ENCODE assay signal across 12 cellular contexts in the genomic region with DNA sequence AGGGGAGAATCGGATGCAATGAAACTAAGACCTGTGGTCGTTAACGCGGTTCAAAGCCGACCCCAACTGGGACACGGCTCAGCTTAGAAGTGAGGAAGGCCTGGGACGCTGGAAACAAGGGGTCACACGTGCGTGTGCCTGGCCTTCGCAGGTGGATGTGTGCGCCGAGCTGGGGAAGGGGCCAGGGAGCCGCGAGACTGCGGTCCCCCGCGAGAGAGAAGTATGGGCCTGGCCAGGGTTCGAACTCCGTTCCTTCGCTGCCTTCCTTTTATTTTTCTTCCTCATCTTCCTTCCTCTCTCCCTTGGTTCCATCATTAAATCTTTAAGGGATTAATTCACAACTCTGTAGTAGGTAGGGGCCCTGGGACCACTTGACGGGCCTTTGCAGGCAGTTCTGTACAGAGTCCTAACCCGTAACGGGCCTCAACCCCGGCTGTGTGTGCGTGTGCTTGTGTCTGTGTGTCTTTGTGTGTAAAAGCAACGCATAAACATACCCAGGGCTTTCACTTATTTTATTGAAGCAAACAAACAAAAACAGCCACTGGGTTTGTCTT. TPM values are rescaled to one million over a fixed set of nuclear protein-coding genes. Genes with fewer than 3 reads are reported as not detected.
A peak's percentile ranks its signal among the peaks of the same experiment; 100 is the strongest.
DNase-seq lines count a peak whose midpoint lies in the region; ATAC-seq, FAIRE-seq and TF ChIP-seq lines count a peak whose summit lies in the region.
"Had no signal": no experiment of that assay in that cellular context is flagged by ENCODE, and none has a peak within 500 bp of the region (broad histone marks: within the 10 kb centered on the region; RNA-seq: fewer than 3 reads in every experiment).

No MANE protein-coding gene starts in this region.

- H3K4me3 Mint-ChIP-seq in endothelial cell (ENCODE audit: unreplicated experiment) (peak overlapping the region; percentile 81), nephron progenitor cell (peak overlapping the region; percentile 64)
- H3K4me3 Mint-ChIP-seq: activated naive CD4-positive, alpha-beta T cell treated with anti-CD3 and anti-CD28 coated beads for 36 hours had no signal

- no peaks in the 10 kb centered on the region for H3K79me2 ChIP-seq in ACC112 (ENCODE audit: control insufficient read depth, insufficient read depth, low read length, unreplicated experiment)

- H3K27me3 ChIP-seq in ACC112 (ENCODE audit: insufficient read depth, low read length): peaks cover 89% of the 10 kb centered on the region
- no peaks in the 10 kb centered on the region for H3K27me3 ChIP-seq in HAP-1 (ENCODE audit: low read depth)

- H3K4me3 ChIP-seq in ACC112 (ENCODE audit: low read depth, low read length) (peak overlapping the region; percentile 67), HAP-1 (peak overlapping the region; percentile 40)

- H3K36me3 ChIP-seq in ACC112 (ENCODE audit: insufficient read depth, low read length) (no peaks in the 10 kb centered on the region), HAP-1 (replicated peaks) (no peaks in the 10 kb centered on the region)

- peaks cover 3% of the 10 kb centered on the region for H3K36me3 Mint-ChIP-seq in endothelial cell (ENCODE audit: low read depth, unreplicated experiment)
- H3K36me3 Mint-ChIP-seq in nephron progenitor cell (ENCODE audit: low read depth): no peaks in the 10 kb centered on the region

- H3K4me1 Mint-ChIP-seq in endothelial cell (ENCODE audit: unreplicated experiment): peaks cover 19% of the 10 kb centered on the region
- H3K4me1 Mint-ChIP-seq in nephron progenitor cell: peaks cover 29% of the 10 kb centered on the region

- peak in 1 of 2 experiments; percentile 23 for DNase-seq in HAP-1 (ENCODE audit: low spot score in 2 of 2)
- DNase-seq in endothelial cell (ENCODE audit: low spot score): no peak
- no peak for DNase-seq in nephron progenitor cell
- no peak for DNase-seq in RCC 7860 (ENCODE audit: low spot score)
- no peak for DNase-seq in frontal cortex (ENCODE audit: low spot score in 2 of 2)
- DNase-seq: activated naive CD4-positive, alpha-beta T cell treated with anti-CD3 and anti-CD28 coated beads for 36 hours; islet precursor cell had no signal

- no peak overlapping the region for H2AFZ ChIP-seq in ACC112 (ENCODE audit: low read length, unreplicated experiment)

- H3K9me3 ChIP-seq in HAP-1: no peaks in the 10 kb centered on the region

- no peak for ATAC-seq in GM18868 (IDR thresholded peaks at IDR 0.05; ENCODE audit: unreplicated experiment)
- ATAC-seq in HG03521 (IDR thresholded peaks at IDR 0.05; ENCODE audit: unreplicated experiment): no peak

- no peak for TF ChIP-seq CTCF in endothelial cell (IDR thresholded peaks at IDR 0.05; ENCODE audit: unreplicated experiment)
- no peak for TF ChIP-seq CTCF in nephron progenitor cell (IDR thresholded peaks at IDR 0.05)

- no peak overlapping the region for H3K27ac ChIP-seq in ACC112 (ENCODE audit: low read depth, low read length)

- H3K4me1 ChIP-seq in ACC112 (ENCODE audit: control insufficient read depth, insufficient read depth, low read length, unreplicated experiment): peaks cover 6% of the 10 kb centered on the region
- peaks cover 28% of the 10 kb centered on the region for H3K4me1 ChIP-seq in HAP-1

- H3K27me3 Mint-ChIP-seq in endothelial cell (ENCODE audit: unreplicated experiment) (peaks cover 47% of the 10 kb centered on the region), nephron progenitor cell (ENCODE audit: low read depth, poor library complexity) (peaks cover 99% of the 10 kb centered on the region)

- no peak overlapping the region for H3K27ac Mint-ChIP-seq in endothelial cell (ENCODE audit: unreplicated experiment)
- H3K27ac Mint-ChIP-seq in nephron progenitor cell: no peak overlapping the region

- no peak for FAIRE-seq in RCC 7860 (lab: Jason Lieb, UNC)
- FAIRE-seq in frontal cortex (lab: Jason Lieb, UNC): no peak
- FAIRE-seq: endometrium, GM12892 had no signal

- in situ Hi-C loops in HAP-1 (cut with MboI; ENCODE audit: low sequenced_read_pairs): loop anchor here (5.0 kb wide), 1 partner anchor 268 kb away; no protein-coding TSS in a partner anchor

- no peaks in the 10 kb centered on the region for H3K9me3 Mint-ChIP-seq in endothelial cell (ENCODE audit: unreplicated experiment)
- H3K9me3 Mint-ChIP-seq in nephron progenitor cell: no peaks in the 10 kb centered on the region

RNA-seq across cellular contexts. Expression of a gene that starts 3.6 kb away (rescaled TPM):
- total RNA-seq in endothelial cell (ENCODE audit: unreplicated experiment): 8.5 TPM
- 0.41 TPM for total RNA-seq in frontal cortex
- total RNA-seq: activated naive CD4-positive, alpha-beta T cell treated with anti-CD3 and anti-CD28 coated beads for 36 hours had no signal

RNA-seq across cellular contexts. Expression of a gene that starts 4.0 kb away (rescaled TPM):
- total RNA-seq in endothelial cell (ENCODE audit: unreplicated experiment): 5.2 TPM
- total RNA-seq in frontal cortex: not detected
- total RNA-seq: activated naive CD4-positive, alpha-beta T cell treated with anti-CD3 and anti-CD28 coated beads for 36 hours had no signal
